Comparison of ENCODE assay signal across 9 cellular contexts in genomic region chr11:106295974-106296373, GRCh38.
"Had no signal": no experiment of that assay in that cellular context is flagged by ENCODE, and none has a peak within 500 bp of the region (broad histone marks: within the 10 kb centered on the region; RNA-seq: fewer than 3 reads in every experiment).

No MANE protein-coding gene starts in this region.

- DNase-seq: GM23248, GOT3, H7, H9, HCEC 1CT, HFFc6 had no signal

- H3K36me3 ChIP-seq: HAP-1 had no signal

- H3K27ac ChIP-seq: GM23248 had no signal

- H3K4me1 ChIP-seq: HAP-1 had no signal

- H3K9me3 ChIP-seq: HAP-1 had no signal

- ATAC-seq: GM23338, HCT116 had no signal

- H3K4me3 ChIP-seq: GM23248, GM23338, HAP-1 had no signal
